In genomic region chr2:100173907-100174525, GRCh38 we compare ENCODE assay signal across 22 cellular contexts.
DNase-seq lines count a peak whose midpoint lies in the region; ATAC-seq and TF ChIP-seq lines count a peak whose summit lies in the region.
"Had no signal": no experiment of that assay in that cellular context is flagged by ENCODE, and none has a peak within 500 bp of the region (broad histone marks: within the 10 kb centered on the region; RNA-seq: fewer than 3 reads in every experiment).

No MANE protein-coding gene starts in this region.

- no peak overlapping the region for H3K27ac ChIP-seq in DOHH2 (ENCODE audit: low read depth, low read length)
- H3K27ac ChIP-seq: C4-2B, colonic mucosa, lower lobe of right lung, testis had no signal

- H3K79me2 ChIP-seq in DOHH2 (ENCODE audit: control insufficient read depth, low read length): no peaks in the 10 kb centered on the region

- no peaks in the 10 kb centered on the region for H3K36me3 ChIP-seq in DOHH2 (ENCODE audit: control insufficient read depth, low read length)
- H3K36me3 ChIP-seq: colonic mucosa, lower lobe of right lung had no signal

- H3K9me3 ChIP-seq in DOHH2 (ENCODE audit: control insufficient read depth, insufficient read depth, low read length): peaks cover 5% of the 10 kb centered on the region; the same call in 1 of the 2 replicates
- H3K9me3 ChIP-seq: colonic mucosa, lower lobe of right lung, testis had no signal

- peaks cover 23% of the 10 kb centered on the region for H3K4me1 ChIP-seq in DOHH2 (ENCODE audit: control insufficient read depth, low read length)
- H3K4me1 ChIP-seq: colonic mucosa, lower lobe of right lung had no signal

- H3K4me3 ChIP-seq in DOHH2 (ENCODE audit: low read length): peak overlapping the region; percentile 27; the same call in 1 of the 2 replicates
- H3K4me3 ChIP-seq in retinal pigment epithelial cell (ENCODE audit: low read length): no peak overlapping the region
- H3K4me3 ChIP-seq: colonic mucosa, lower lobe of right lung, testis had no signal

- TF ChIP-seq CTCF in DOHH2 (IDR thresholded peaks at IDR 0.05; ENCODE audit: low read depth, low read length, poor library complexity, severe bottlenecking): no peak
- no peak for TF ChIP-seq CTCF in retinal pigment epithelial cell (conservative IDR thresholded peaks at IDR 0.05; ENCODE audit: low read depth, low read length)

- no peaks in the 10 kb centered on the region for H3K27me3 ChIP-seq in DOHH2 (ENCODE audit: control insufficient read depth, low read length)
- H3K27me3 ChIP-seq: colonic mucosa, testis had no signal

- DNase-seq in MV-4-11 (lab: John Stamatoyannopoulos, UW) (peak; percentile 80), epidermal melanocyte (ENCODE audit: insufficient read length, low spot score) (peak; percentile 32), retinal pigment epithelial cell (ENCODE audit: low read depth) (peak; percentile 68)
- no peak for DNase-seq in activated CD4-positive, alpha-beta T cell treated with anti-CD3 and anti-CD28 coated beads for 1 hour
- DNase-seq: activated CD4-positive, CD25-positive, alpha-beta regulatory T cell treated with anti-CD3 and anti-CD28 coated beads, Interleukin-2, amount 50 U/mL, for 72 hours; activated gamma-delta T cell; colonic mucosa; DMS153; H7; lower lobe of right lung; naive thymus-derived CD4-positive, alpha-beta T cell; NCI-H1694; NCI-H2227 treated with DMSO at 0.1 percent for 48 hours; NK-92 treated with Interleukin-12 subunit alpha and Interleukin-12 subunit beta, amount 100 ng/mL, for 24 hours; SHP77 treated with DMSO at 0.1 percent for 48 hours; small intestine; T-helper 2 cell; testis had no signal

- ATAC-seq in GM18511 (IDR thresholded peaks at IDR 0.05; ENCODE audit: unreplicated experiment): no peak
- no peak for ATAC-seq in HG02970 (IDR thresholded peaks at IDR 0.05; ENCODE audit: low FRiP score, unreplicated experiment)
- ATAC-seq: lower lobe of right lung; naive thymus-derived CD4-positive, alpha-beta T cell had no signal

- peak overlapping the region; percentile 43 for H3K4me2 ChIP-seq in DOHH2 (ENCODE audit: low read length)

- no peaks in the 10 kb centered on the region for H3K9me2 ChIP-seq in DOHH2 (replicated peaks; ENCODE audit: control insufficient read depth, low read length)

- peaks cover 4% of the 10 kb centered on the region; the same call in 1 of the 2 replicates for H3F3A ChIP-seq in DOHH2 (ENCODE audit: control insufficient read depth, insufficient read depth)

- no peaks in the 10 kb centered on the region for H4K20me1 ChIP-seq in DOHH2 (ENCODE audit: control insufficient read depth, insufficient read depth, low read depth, low read length)
